ENCODE assay signal across 26 cellular contexts in the genomic region with DNA sequence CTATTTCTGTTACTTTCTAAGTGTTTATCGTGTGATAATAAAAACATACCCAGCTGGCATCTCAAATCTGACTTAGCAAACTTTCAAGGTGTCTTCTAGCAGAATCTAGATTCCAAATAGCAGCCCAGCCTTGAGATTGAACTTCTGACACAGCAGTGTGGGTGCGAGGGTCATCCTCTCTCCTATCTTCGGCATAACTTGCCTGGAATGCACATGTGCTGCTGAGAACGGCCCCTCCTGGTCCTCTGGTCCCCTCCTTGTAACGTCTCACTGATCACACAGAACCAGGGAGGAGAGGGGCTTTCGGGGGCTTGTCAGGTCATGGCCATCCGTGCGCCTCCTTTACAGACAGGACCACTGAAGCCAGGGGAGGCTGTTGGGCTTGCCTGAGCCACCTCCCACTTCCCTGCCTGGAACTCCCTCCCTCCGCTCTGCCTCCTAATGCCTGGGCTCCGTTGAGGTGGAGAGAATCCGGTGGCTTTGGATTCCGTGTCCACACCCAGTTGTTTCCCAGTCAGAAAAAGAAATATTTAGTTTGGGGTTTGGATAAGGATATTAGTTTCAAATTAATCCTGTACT.
"Had no signal": no experiment of that assay in that cellular context is flagged by ENCODE, and none has a peak within 500 bp of the region (broad histone marks: within the 10 kb centered on the region; RNA-seq: fewer than 3 reads in every experiment).

No MANE protein-coding gene starts in this region.

- H3K4me3 Mint-ChIP-seq: activated naive CD8-positive, alpha-beta T cell treated with anti-CD3 and anti-CD28 coated beads for 36 hours; activated T-cell treated with anti-CD3 and anti-CD28 coated beads, Interleukin-2, amount 50 U/mL, for 4 hours; mesothelial cell of epicardium; natural killer cell; stimulated activated naive B cell treated with anti-CD40 and anti-IgM and Interleukin-4, amounts not matched to agents 10 μg/mL and 1 μg/mL and 100 μg/mL, for 72 hours had no signal

- H3K27ac Mint-ChIP-seq: activated naive CD8-positive, alpha-beta T cell treated with anti-CD3 and anti-CD28 coated beads for 36 hours; activated T-helper 2 cell treated with anti-CD3 and anti-CD28 coated beads, Interferon-gamma antibody, Interleukin-2, Interleukin-4, amounts not matched to agents 10 μg/mL and 5 μg/mL and 100 μg/mL, durations not matched to agents 14 hours and 24 hours and 36 hours; mesothelial cell of epicardium; natural killer cell; stimulated activated naive B cell treated with anti-CD40 and anti-IgM and Interleukin-4, amounts not matched to agents 10 μg/mL and 1 μg/mL and 100 μg/mL, for 72 hours had no signal

- H3K9me3 ChIP-seq: colonic mucosa, esophagus squamous epithelium, gastrocnemius medialis, sigmoid colon, testis had no signal

- FAIRE-seq: bronchial epithelial cell, keratinocyte had no signal

- H3K27me3 ChIP-seq: colonic mucosa, gastrocnemius medialis, sigmoid colon, testis had no signal

- DNase-seq: activated CD4-positive, alpha-beta T cell treated with anti-CD3 and anti-CD28 coated beads for 4 hours; activated CD4-positive, alpha-beta T cell treated with anti-CD3 and anti-CD28 coated beads, Interleukin-2, amount 50 U/mL, for 48 hours; activated CD8-positive, alpha-beta memory T cell treated with anti-CD3 and anti-CD28 coated beads, Interleukin-2, amount 50 U/mL, for 48 hours; activated naive CD4-positive, alpha-beta T cell treated with Interleukin-2 at 50 U/mL for 16 hours; activated naive CD8-positive, alpha-beta T cell treated with anti-CD3 and anti-CD28 coated beads for 36 hours; activated T-cell treated with anti-CD3 and anti-CD28 coated beads, Interleukin-2, amount 50 U/mL, for 4 hours; amniotic stem cell; colonic mucosa; esophagus squamous epithelium; gastrocnemius medialis; hippocampal formation; left colon; natural killer cell; nucleus accumbens; sigmoid colon; stimulated activated CD4-positive, alpha-beta T cell treated with anti-CD3 and anti-CD28 coated beads, Interleukin-2, amount 100 ng/mL, for 48 hours; stimulated activated CD8-positive, alpha-beta memory T cell treated with anti-CD3 and anti-CD28 coated beads, Interleukin-4, amount 100 ng/mL, for 48 hours; stimulated activated naive B cell treated with anti-CD40 and anti-IgM and Interleukin-4, amounts not matched to agents 10 μg/mL and 1 μg/mL and 100 μg/mL, for 72 hours; T-helper 1 cell; testis; trophoblast cell had no signal

- H3K36me3 Mint-ChIP-seq: activated naive CD8-positive, alpha-beta T cell treated with anti-CD3 and anti-CD28 coated beads for 36 hours; mesothelial cell of epicardium; natural killer cell; stimulated activated naive B cell treated with anti-CD40 and anti-IgM and Interleukin-4, amounts not matched to agents 10 μg/mL and 1 μg/mL and 100 μg/mL, for 72 hours had no signal

- H3K4me1 Mint-ChIP-seq: activated naive CD8-positive, alpha-beta T cell treated with anti-CD3 and anti-CD28 coated beads for 36 hours; natural killer cell; stimulated activated naive B cell treated with anti-CD40 and anti-IgM and Interleukin-4, amounts not matched to agents 10 μg/mL and 1 μg/mL and 100 μg/mL, for 72 hours had no signal

- H3K4me3 ChIP-seq: colonic mucosa, esophagus squamous epithelium, gastrocnemius medialis, lung, sigmoid colon, testis had no signal

- H3K36me3 ChIP-seq: colonic mucosa, esophagus squamous epithelium, gastrocnemius medialis, sigmoid colon had no signal

- ATAC-seq: activated T-cell treated with anti-CD3 and anti-CD28 coated beads, Interleukin-2, amount 50 U/mL, for 4 hours; gastrocnemius medialis; left colon; natural killer cell; stimulated activated naive B cell treated with anti-CD40 and anti-IgM and Interleukin-4, amounts not matched to agents 10 μg/mL and 1 μg/mL and 100 μg/mL, for 72 hours had no signal

- H3K27ac ChIP-seq: colonic mucosa, esophagus squamous epithelium, gastrocnemius medialis, sigmoid colon, testis had no signal

- H3K9me3 Mint-ChIP-seq: activated naive CD8-positive, alpha-beta T cell treated with anti-CD3 and anti-CD28 coated beads for 36 hours; activated T-cell treated with anti-CD3 and anti-CD28 coated beads, Interleukin-2, amount 50 U/mL, for 4 hours; activated T-helper 2 cell treated with anti-CD3 and anti-CD28 coated beads, Interferon-gamma antibody, Interleukin-2, Interleukin-4, amounts not matched to agents 10 μg/mL and 5 μg/mL and 100 μg/mL, durations not matched to agents 14 hours and 24 hours and 36 hours; mesothelial cell of epicardium; natural killer cell; stimulated activated naive B cell treated with anti-CD40 and anti-IgM and Interleukin-4, amounts not matched to agents 10 μg/mL and 1 μg/mL and 100 μg/mL, for 72 hours had no signal

- H3K4me1 ChIP-seq: colonic mucosa had no signal
